ENCODE assay signal across 2 cellular contexts in the genomic region with DNA sequence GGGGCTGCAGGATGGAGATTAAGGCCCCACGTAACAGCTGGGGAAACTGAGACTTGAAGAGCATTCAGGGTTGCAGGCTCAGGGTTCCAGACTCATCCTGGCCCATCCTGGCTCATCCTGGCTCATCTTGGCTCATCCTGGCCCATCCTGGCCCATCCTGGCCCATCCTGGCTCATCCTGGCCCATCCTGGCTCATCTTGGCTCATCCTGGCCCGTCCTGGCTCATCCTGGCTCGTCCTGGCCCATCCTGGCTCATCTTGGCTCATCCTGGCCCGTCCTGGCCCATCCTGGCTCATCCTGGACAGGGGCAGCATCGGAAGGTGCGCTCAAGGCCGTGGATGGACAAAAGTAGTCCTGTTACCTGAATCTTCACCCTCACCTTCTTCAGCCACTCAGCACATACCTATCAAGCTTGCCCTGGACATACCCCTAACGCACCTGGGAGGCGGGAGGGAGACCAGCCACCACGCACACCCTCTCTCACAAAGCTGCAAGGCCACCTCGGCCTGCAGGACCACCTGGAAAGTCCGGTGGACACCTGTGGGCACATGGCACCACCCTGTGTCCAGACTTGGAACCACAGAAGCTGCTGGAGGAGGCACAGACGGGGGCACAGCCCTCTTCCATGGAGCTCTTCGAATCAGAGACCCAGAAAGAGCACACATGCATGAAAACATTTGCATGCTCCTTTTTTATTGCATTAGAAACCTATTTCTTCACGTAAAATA.
TF ChIP-seq lines count a peak whose summit lies in the region.

No MANE protein-coding gene starts in this region.

TF ChIP-seq in HEK293, 187 proteins besides CTCF, POLR2A, EP300 and RAD21:
- TF ChIP-seq ZNF324 (tag by site-specific recombination; IDR thresholded peaks at IDR 0.05): no peak
- TF ChIP-seq ZNF639 (tag by site-specific recombination; IDR thresholded peaks at IDR 0.05): no peak

TF ChIP-seq in GM12878, 131 proteins besides CTCF, POLR2A, EP300 and RAD21:
- TF ChIP-seq, protein P1, sequence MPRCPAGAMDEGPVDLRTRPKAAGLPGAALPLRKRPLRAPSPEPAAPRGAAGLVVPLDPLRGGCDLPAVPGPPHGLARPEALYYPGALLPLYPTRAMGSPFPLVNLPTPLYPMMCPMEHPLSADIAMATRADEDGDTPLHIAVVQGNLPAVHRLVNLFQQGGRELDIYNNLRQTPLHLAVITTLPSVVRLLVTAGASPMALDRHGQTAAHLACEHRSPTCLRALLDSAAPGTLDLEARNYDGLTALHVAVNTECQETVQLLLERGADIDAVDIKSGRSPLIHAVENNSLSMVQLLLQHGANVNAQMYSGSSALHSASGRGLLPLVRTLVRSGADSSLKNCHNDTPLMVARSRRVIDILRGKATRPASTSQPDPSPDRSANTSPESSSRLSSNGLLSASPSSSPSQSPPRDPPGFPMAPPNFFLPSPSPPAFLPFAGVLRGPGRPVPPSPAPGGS (IDR thresholded peaks at IDR 0.05; ENCODE audit: borderline replicate concordance, insufficient read depth, low read depth, low read length, poor library complexity, severe bottlenecking): peak; percentile 99
- peak; percentile 24; the same call in 1 of the 2 replicates for TF ChIP-seq SMC3 (IDR thresholded peaks at IDR 0.05; ENCODE audit: borderline replicate concordance, low read length)
- TF ChIP-seq REST (IDR thresholded peaks at IDR 0.05; ENCODE audit: low read depth, low read length): no peak
- no peak for TF ChIP-seq KDM1A (IDR thresholded peaks at IDR 0.05; ENCODE audit: borderline replicate concordance)
- TF ChIP-seq SUPT20H (IDR thresholded peaks at IDR 0.05; ENCODE audit: borderline replicate concordance, control insufficient read depth, low read depth, low read length): no peak
- TF ChIP-seq, protein P2, sequence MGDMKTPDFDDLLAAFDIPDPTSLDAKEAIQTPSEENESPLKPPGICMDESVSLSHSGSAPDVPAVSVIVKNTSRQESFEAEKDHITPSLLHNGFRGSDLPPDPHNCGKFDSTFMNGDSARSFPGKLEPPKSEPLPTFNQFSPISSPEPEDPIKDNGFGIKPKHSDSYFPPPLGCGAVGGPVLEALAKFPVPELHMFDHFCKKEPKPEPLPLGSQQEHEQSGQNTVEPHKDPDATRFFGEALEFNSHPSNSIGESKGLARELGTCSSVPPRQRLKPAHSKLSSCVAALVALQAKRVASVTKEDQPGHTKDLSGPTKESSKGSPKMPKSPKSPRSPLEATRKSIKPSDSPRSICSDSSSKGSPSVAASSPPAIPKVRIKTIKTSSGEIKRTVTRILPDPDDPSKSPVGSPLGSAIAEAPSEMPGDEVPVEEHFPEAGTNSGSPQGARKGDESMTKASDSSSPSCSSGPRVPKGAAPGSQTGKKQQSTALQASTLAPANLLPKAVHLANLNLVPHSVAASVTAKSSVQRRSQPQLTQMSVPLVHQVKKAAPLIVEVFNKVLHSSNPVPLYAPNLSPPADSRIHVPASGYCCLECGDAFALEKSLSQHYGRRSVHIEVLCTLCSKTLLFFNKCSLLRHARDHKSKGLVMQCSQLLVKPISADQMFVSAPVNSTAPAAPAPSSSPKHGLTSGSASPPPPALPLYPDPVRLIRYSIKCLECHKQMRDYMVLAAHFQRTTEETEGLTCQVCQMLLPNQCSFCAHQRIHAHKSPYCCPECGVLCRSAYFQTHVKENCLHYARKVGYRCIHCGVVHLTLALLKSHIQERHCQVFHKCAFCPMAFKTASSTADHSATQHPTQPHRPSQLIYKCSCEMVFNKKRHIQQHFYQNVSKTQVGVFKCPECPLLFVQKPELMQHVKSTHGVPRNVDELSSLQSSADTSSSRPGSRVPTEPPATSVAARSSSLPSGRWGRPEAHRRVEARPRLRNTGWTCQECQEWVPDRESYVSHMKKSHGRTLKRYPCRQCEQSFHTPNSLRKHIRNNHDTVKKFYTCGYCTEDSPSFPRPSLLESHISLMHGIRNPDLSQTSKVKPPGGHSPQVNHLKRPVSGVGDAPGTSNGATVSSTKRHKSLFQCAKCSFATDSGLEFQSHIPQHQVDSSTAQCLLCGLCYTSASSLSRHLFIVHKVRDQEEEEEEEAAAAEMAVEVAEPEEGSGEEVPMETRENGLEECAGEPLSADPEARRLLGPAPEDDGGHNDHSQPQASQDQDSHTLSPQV (IDR thresholded peaks at IDR 0.05): no peak
- TF ChIP-seq SREBF2 (IDR thresholded peaks at IDR 0.05; ENCODE audit: low read length): no peak
- TF ChIP-seq ZNF24 (IDR thresholded peaks at IDR 0.05): no peak
- no peak for TF ChIP-seq SRF (IDR thresholded peaks at IDR 0.05; ENCODE audit: low read depth in 2 of 2, low read length in 2 of 2)
- TF ChIP-seq PBX3 (IDR thresholded peaks at IDR 0.05; ENCODE audit: insufficient replicate concordance, low read depth, low read length): peak; percentile 62
- TF ChIP-seq ZNF384 (IDR thresholded peaks at IDR 0.05; ENCODE audit: borderline replicate concordance, low read depth, low read length): no peak
- no peak for TF ChIP-seq E2F4 (IDR thresholded peaks at IDR 0.05; ENCODE audit: low read depth, low read length)
- no peak for TF ChIP-seq TCF7 (IDR thresholded peaks at IDR 0.05; ENCODE audit: borderline replicate concordance)
- peak; percentile 75; the same call in 1 of the 2 replicates for TF ChIP-seq TCF3 (IDR thresholded peaks at IDR 0.05; ENCODE audit: borderline replicate concordance, insufficient read depth, low read depth, low read length)
